In the genomic region with DNA sequence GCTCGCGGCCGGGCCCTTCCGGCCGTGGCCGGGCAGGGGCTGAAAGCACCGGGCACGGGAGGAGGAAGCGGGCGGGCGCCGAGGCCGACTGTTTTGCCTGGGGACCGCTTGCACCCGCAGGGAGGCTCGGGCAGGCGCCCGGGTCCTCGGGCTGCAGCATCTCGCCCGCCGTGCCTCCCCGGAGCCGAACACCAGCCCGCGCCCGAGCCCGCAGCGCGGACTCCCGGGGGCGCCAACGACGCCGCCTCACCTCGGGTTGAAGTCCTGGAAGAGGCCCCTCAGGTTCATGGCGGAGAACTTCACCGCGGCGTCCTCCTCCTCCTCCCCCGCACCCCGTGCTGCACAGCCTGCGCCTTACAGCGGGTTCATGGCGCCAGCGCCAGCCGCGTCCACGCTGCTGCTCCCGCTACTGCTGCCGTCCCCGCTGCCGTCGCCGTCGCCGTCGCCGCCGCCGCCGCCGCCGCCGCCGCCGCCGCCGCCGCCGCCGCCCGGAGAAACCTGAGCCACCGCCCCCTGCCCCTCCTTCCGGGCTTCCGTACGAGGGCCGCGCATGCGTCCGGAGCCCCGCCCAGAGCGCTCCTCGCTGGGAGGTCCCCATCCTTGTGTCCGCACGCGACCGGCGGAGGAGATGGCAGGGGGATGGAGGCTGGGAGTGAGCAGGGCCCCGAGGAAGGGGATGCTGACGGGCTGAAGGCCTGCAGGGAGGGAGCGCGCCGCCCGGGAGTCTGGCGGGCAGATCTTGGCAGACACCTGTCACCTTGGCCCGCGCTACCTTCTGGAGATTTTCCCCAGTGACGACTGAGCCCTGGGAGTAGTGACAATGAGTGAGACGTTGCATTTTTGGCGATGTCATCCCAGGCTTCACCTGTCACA, we compare ENCODE assay signal across 8 cellular contexts. TPM values are rescaled to one million over a fixed set of nuclear protein-coding genes. Genes with fewer than 3 reads are reported as not detected.
A peak's percentile ranks its signal among the peaks of the same experiment; 100 is the strongest.
DNase-seq lines count a peak whose midpoint lies in the region; ATAC-seq and TF ChIP-seq lines count a peak whose summit lies in the region.

Gene TMEM185A (minus strand): TSS at position 500 of the 873 bp plus-strand sequence. CDS start 212 bp downstream, at position 288.

- H3K4me1 ChIP-seq in HUES6 (ENCODE audit: control insufficient read depth, insufficient read depth, low read length) (peaks cover 34% of the 10 kb centered on the region), Peyer's patch (no peaks in the 10 kb centered on the region)

- peaks cover 24% of the 10 kb centered on the region for H3K36me3 Mint-ChIP-seq in Calu3 (ENCODE audit: insufficient read depth, unreplicated experiment)
- H3K36me3 Mint-ChIP-seq in activated T-helper 1 cell treated with anti-CD3 and anti-CD28 coated beads, Interleukin-12 subunit alpha, Interleukin-12 subunit beta, Interleukin-2, Interleukin-4 antibody, amounts not matched to agents 30 ng/mL and 10 ng/mL and 1 ng/mL, durations not matched to agents 14 hours and 24 hours and 36 hours (ENCODE audit: low read depth): peaks cover 3% of the 10 kb centered on the region

- no peak for TF ChIP-seq POLR2A in Peyer's patch (IDR thresholded peaks at IDR 0.05)

- H3F3A ChIP-seq in neural cell (ENCODE audit: insufficient read depth, low read length, poor library complexity, severe bottlenecking): no peaks in the 10 kb centered on the region

- TF ChIP-seq RAD21 in neural cell (conservative IDR thresholded peaks at IDR 0.05): no peak

- H3K9me3 ChIP-seq in HUES6 (ENCODE audit: control insufficient read depth, insufficient read depth, low read depth, low read length) (no peaks in the 10 kb centered on the region), Peyer's patch (no peaks in the 10 kb centered on the region), neural cell (ENCODE audit: low read length) (no peaks in the 10 kb centered on the region)

- peak within 1 kb of the TSS; percentile 94 for H3K27ac Mint-ChIP-seq in Calu3 (ENCODE audit: unreplicated experiment)
- peak within 1 kb of the TSS; percentile 85 for H3K27ac Mint-ChIP-seq in activated T-helper 1 cell treated with anti-CD3 and anti-CD28 coated beads, Interleukin-12 subunit alpha, Interleukin-12 subunit beta, Interleukin-2, Interleukin-4 antibody, amounts not matched to agents 30 ng/mL and 10 ng/mL and 1 ng/mL, durations not matched to agents 14 hours and 24 hours and 36 hours
- H3K27ac Mint-ChIP-seq in stimulated activated naive CD8-positive, alpha-beta T cell treated with anti-CD3 and anti-CD28 coated beads, Interleukin-15, amount 100 ng/mL, for 72 hours: peak within 1 kb of the TSS; percentile 81 to 85

- H3K4me1 Mint-ChIP-seq in Calu3 (ENCODE audit: low read depth, unreplicated experiment): peaks cover 32% of the 10 kb centered on the region
- peaks cover 43% of the 10 kb centered on the region for H3K4me1 Mint-ChIP-seq in activated T-helper 1 cell treated with anti-CD3 and anti-CD28 coated beads, Interleukin-12 subunit alpha, Interleukin-12 subunit beta, Interleukin-2, Interleukin-4 antibody, amounts not matched to agents 30 ng/mL and 10 ng/mL and 1 ng/mL, durations not matched to agents 14 hours and 24 hours and 36 hours (ENCODE audit: low read depth)
- peaks cover 43% of the 10 kb centered on the region for H3K4me1 Mint-ChIP-seq in stimulated activated naive CD8-positive, alpha-beta T cell treated with anti-CD3 and anti-CD28 coated beads, Interleukin-15, amount 100 ng/mL, for 72 hours

- no peaks in the 10 kb centered on the region for H3K36me3 ChIP-seq in HUES6 (ENCODE audit: control insufficient read depth, insufficient read depth, low read length)
- H3K36me3 ChIP-seq in Peyer's patch: no peaks in the 10 kb centered on the region
- H3K36me3 ChIP-seq in neural cell (ENCODE audit: insufficient read depth, low read length): no peaks in the 10 kb centered on the region

- intact Hi-C loops in Calu3 (cut with micrococcal nuclease; ENCODE audit: unreplicated experiment): no loop called here
- intact Hi-C loops in activated T-helper 1 cell treated with anti-CD3 and anti-CD28 coated beads, Interleukin-12 subunit alpha, Interleukin-12 subunit beta, Interleukin-2, Interleukin-4 antibody, amounts not matched to agents 30 ng/mL and 10 ng/mL and 1 ng/mL, durations not matched to agents 14 hours and 24 hours and 36 hours (cut with micrococcal nuclease): loop anchor here (1.0 to 5.0 kb wide), 5 partner anchors 105 to 1719 kb away; partner anchors contain the start of genes CD99L2, FMR1 and IDS

- H3K27me3 ChIP-seq in HUES6 (ENCODE audit: control insufficient read depth, insufficient read depth, low read length) (peaks cover 44% of the 10 kb centered on the region), Peyer's patch (no peaks in the 10 kb centered on the region), neural cell (ENCODE audit: insufficient read depth, low read depth, low read length) (peaks cover 3% of the 10 kb centered on the region)

- H3K4me3 Mint-ChIP-seq in Calu3 (ENCODE audit: low read depth, unreplicated experiment): peak within 1 kb of the TSS; percentile 98
- H3K4me3 Mint-ChIP-seq in activated T-helper 1 cell treated with anti-CD3 and anti-CD28 coated beads, Interleukin-12 subunit alpha, Interleukin-12 subunit beta, Interleukin-2, Interleukin-4 antibody, amounts not matched to agents 30 ng/mL and 10 ng/mL and 1 ng/mL, durations not matched to agents 14 hours and 24 hours and 36 hours: peak within 1 kb of the TSS; percentile 95
- H3K4me3 Mint-ChIP-seq in stimulated activated naive CD8-positive, alpha-beta T cell treated with anti-CD3 and anti-CD28 coated beads, Interleukin-15, amount 100 ng/mL, for 72 hours: peak within 1 kb of the TSS; percentile 91 to 94

- peak within 1 kb of the TSS; percentile 77 for H3K4me3 ChIP-seq in HUES6 (ENCODE audit: low read depth, low read length)
- H3K4me3 ChIP-seq in Peyer's patch: peak within 1 kb of the TSS; percentile 54 to 92 (median 70)
- peak within 1 kb of the TSS; percentile 69 for H3K4me3 ChIP-seq in fibroblast of pulmonary artery (replicated peaks; ENCODE audit: low read depth, low read length)
- H3K4me3 ChIP-seq in neural cell (ENCODE audit: low read length): peak within 1 kb of the TSS; percentile 75

- peak; percentile 92 for ATAC-seq in GM21423 (IDR thresholded peaks at IDR 0.05; ENCODE audit: unreplicated experiment)
- ATAC-seq in stimulated activated naive CD8-positive, alpha-beta T cell treated with anti-CD3 and anti-CD28 coated beads, Interleukin-15, amount 100 ng/mL, for 72 hours: peak; percentile 88

- no peaks in the 10 kb centered on the region for H3K9me2 ChIP-seq in neural cell (ENCODE audit: insufficient read depth, low read length)

- H3K27me3 Mint-ChIP-seq in Calu3 (ENCODE audit: unreplicated experiment): peaks cover 26% of the 10 kb centered on the region
- H3K27me3 Mint-ChIP-seq in activated T-helper 1 cell treated with anti-CD3 and anti-CD28 coated beads, Interleukin-12 subunit alpha, Interleukin-12 subunit beta, Interleukin-2, Interleukin-4 antibody, amounts not matched to agents 30 ng/mL and 10 ng/mL and 1 ng/mL, durations not matched to agents 14 hours and 24 hours and 36 hours (ENCODE audit: insufficient read depth): peaks cover 1% of the 10 kb centered on the region
- no peaks in the 10 kb centered on the region for H3K27me3 Mint-ChIP-seq in stimulated activated naive CD8-positive, alpha-beta T cell treated with anti-CD3 and anti-CD28 coated beads, Interleukin-15, amount 100 ng/mL, for 72 hours

- no peak for TF ChIP-seq CTCF in Calu3 (IDR thresholded peaks at IDR 0.05; ENCODE audit: unreplicated experiment)
- TF ChIP-seq CTCF in Peyer's patch (IDR thresholded peaks at IDR 0.05): no peak
- TF ChIP-seq CTCF in fibroblast of pulmonary artery (IDR thresholded peaks at IDR 0.05; ENCODE audit: low read length, missing control alignments): no peak
- no peak for TF ChIP-seq CTCF in neural cell (IDR thresholded peaks at IDR 0.05; ENCODE audit: poor library complexity, severe bottlenecking)

- TF ChIP-seq EP300 in neural cell (conservative IDR thresholded peaks at IDR 0.05; ENCODE audit: poor library complexity, severe bottlenecking): peak; percentile 8

- DNase-seq in Calu3 (peak; percentile 77), Peyer's patch (peak; percentile 61 to 86 (median 79)), fibroblast of pulmonary artery (ENCODE audit: low read depth) (peak; percentile 46)
- peak; percentile 73 for DNase-seq in activated T-helper 1 cell treated with anti-CD3 and anti-CD28 coated beads, Interleukin-12 subunit alpha, Interleukin-12 subunit beta, Interleukin-2, Interleukin-4 antibody, amounts not matched to agents 30 ng/mL and 10 ng/mL and 1 ng/mL, durations not matched to agents 14 hours and 24 hours and 36 hours (ENCODE audit: low spot score)
- peak; percentile 72 to 77 for DNase-seq in stimulated activated naive CD8-positive, alpha-beta T cell treated with anti-CD3 and anti-CD28 coated beads, Interleukin-15, amount 100 ng/mL, for 72 hours

- H2AFZ ChIP-seq in neural cell (ENCODE audit: low read depth, low read length): no peak within 1 kb of the TSS

- H3K27ac ChIP-seq in HUES6 (ENCODE audit: low read depth, low read length) (no peak within 1 kb of the TSS; the same call in 1 of the 2 replicates), Peyer's patch (peak within 1 kb of the TSS; percentile 3 to 77 (median 72)), neural cell (ENCODE audit: low read length) (peak within 1 kb of the TSS; percentile 16)

- no peaks in the 10 kb centered on the region for H3K9me3 Mint-ChIP-seq in Calu3 (ENCODE audit: low read depth, unreplicated experiment)
- no peaks in the 10 kb centered on the region for H3K9me3 Mint-ChIP-seq in activated T-helper 1 cell treated with anti-CD3 and anti-CD28 coated beads, Interleukin-12 subunit alpha, Interleukin-12 subunit beta, Interleukin-2, Interleukin-4 antibody, amounts not matched to agents 30 ng/mL and 10 ng/mL and 1 ng/mL, durations not matched to agents 14 hours and 24 hours and 36 hours
- no peaks in the 10 kb centered on the region for H3K9me3 Mint-ChIP-seq in stimulated activated naive CD8-positive, alpha-beta T cell treated with anti-CD3 and anti-CD28 coated beads, Interleukin-15, amount 100 ng/mL, for 72 hours

- H3K9ac ChIP-seq in HUES6 (ENCODE audit: low read length) (peak within 1 kb of the TSS; percentile 89), neural cell (ENCODE audit: low read length) (peak within 1 kb of the TSS; percentile 67)

- CTCF ChIA-PET in Calu3 (lab: Charles Lee): no interaction called here

- H3K4me2 ChIP-seq in neural cell (ENCODE audit: low read length): peak within 1 kb of the TSS; percentile 51

- H3K79me2 ChIP-seq in neural cell (replicated peaks; ENCODE audit: insufficient read depth, low read length): peaks cover 2% of the 10 kb centered on the region

- no TSS peak for BruUV-seq in Calu3 (replicated peaks; lab: Mats Ljungman, UMichigan)

- H4K20me1 ChIP-seq in neural cell (ENCODE audit: insufficient read depth): no peaks in the 10 kb centered on the region

TF ChIP-seq in neural cell, 6 proteins besides CTCF, POLR2A, EP300 and RAD21 (continues in another document):
- TF ChIP-seq MXI1 (conservative IDR thresholded peaks at IDR 0.05; ENCODE audit: poor library complexity, severe bottlenecking) (peak; percentile 53), POLR2AphosphoS5 (IDR thresholded peaks at IDR 0.05) (peak; percentile 66)

RNA-seq across cellular contexts. Expression of gene TMEM185A, which starts in this region (rescaled TPM):
- total RNA-seq in Calu3 (2022): 30.2 and 33.9 TPM in 2 replicates
- total RNA-seq in Peyer's patch: 10 to 100 TPM; 11.0 to 17.3 (median 14.3) TPM
- 18.7 and 25.5 TPM in 2 replicates for total RNA-seq in activated T-helper 1 cell treated with anti-CD3 and anti-CD28 coated beads, Interleukin-12 subunit alpha, Interleukin-12 subunit beta, Interleukin-2, Interleukin-4 antibody, amounts not matched to agents 30 ng/mL and 10 ng/mL and 1 ng/mL, durations not matched to agents 14 hours and 24 hours and 36 hours
- 36.5 and 50.0 TPM in 2 replicates for polyA plus RNA-seq in neural cell
- polyA minus RNA-seq in neural cell: 39.4 and 41.4 TPM in 2 replicates
